1 cellular context compared by ENCODE assay signal in genomic region chr1:223715710-223716103, GRCh38.
TF ChIP-seq lines count a peak whose summit lies in the region.

No MANE protein-coding gene starts in this region.

TF ChIP-seq in GM12878, 131 proteins besides CTCF, POLR2A, EP300 and RAD21 (continued from another document):
- no peak for TF ChIP-seq ATF3 (IDR thresholded peaks at IDR 0.05; ENCODE audit: borderline replicate concordance, extremely low read depth, low read depth, low read length)
- no peak for TF ChIP-seq POU2F2 (IDR thresholded peaks at IDR 0.05; ENCODE audit: borderline replicate concordance, low read depth, low read length)
- no peak for TF ChIP-seq RUNX3 (IDR thresholded peaks at IDR 0.05; ENCODE audit: low read length)
- no peak for TF ChIP-seq STAT3 (IDR thresholded peaks at IDR 0.05; ENCODE audit: low read depth, low read length)
- TF ChIP-seq RBBP5 (conservative IDR thresholded peaks at IDR 0.05): no peak
- TF ChIP-seq KDM1A (IDR thresholded peaks at IDR 0.05; ENCODE audit: borderline replicate concordance): no peak
- no peak for TF ChIP-seq PAX8 (IDR thresholded peaks at IDR 0.05)
- TF ChIP-seq SMAD1 (IDR thresholded peaks at IDR 0.05; ENCODE audit: low read depth, partially characterized antibody): no peak
- no peak for TF ChIP-seq TBL1XR1 (IDR thresholded peaks at IDR 0.05; ENCODE audit: low read depth, low read length)
- no peak for TF ChIP-seq ZNF592 (IDR thresholded peaks at IDR 0.05)
- TF ChIP-seq MTA2 (IDR thresholded peaks at IDR 0.05; ENCODE audit: low read depth): no peak
- TF ChIP-seq PBX3 (IDR thresholded peaks at IDR 0.05; ENCODE audit: insufficient replicate concordance, low read depth, low read length): no peak
- no peak for TF ChIP-seq GATAD2B (conservative IDR thresholded peaks at IDR 0.05; ENCODE audit: low read depth)
